9 cellular contexts compared by ENCODE assay signal in genomic region chr3:106172780-106173179, GRCh38.
DNase-seq lines count a peak whose midpoint lies in the region; ATAC-seq lines count a peak whose summit lies in the region.
"Had no signal": no experiment of that assay in that cellular context is flagged by ENCODE, and none has a peak within 500 bp of the region (broad histone marks: within the 10 kb centered on the region; RNA-seq: fewer than 3 reads in every experiment).

No MANE protein-coding gene starts in this region.

- ATAC-seq in GM18907 (IDR thresholded peaks at IDR 0.05; ENCODE audit: unreplicated experiment), result peak; percentile 67
- peak; percentile 57 for ATAC-seq in GM21786 (IDR thresholded peaks at IDR 0.05; ENCODE audit: unreplicated experiment)
- ATAC-seq in HG03521 (IDR thresholded peaks at IDR 0.05; ENCODE audit: unreplicated experiment), result peak; percentile 43
- peak; percentile 51 for ATAC-seq in left colon

- DNase-seq in left colon, result no peak
- no peak for DNase-seq in central memory CD4-positive, alpha-beta T cell
- no peak for DNase-seq in NCI-H187 treated with DMSO at 0.1 percent for 48 hours (lab: John Stamatoyannopoulos, UW)
- DNase-seq in NCI-H2029 treated with DMSO at 0.1 percent for 48 hours (lab: John Stamatoyannopoulos, UW), result no peak
- no peak for DNase-seq in HPDE6-E6E7 (ENCODE audit: extremely low spot score)
- DNase-seq: ovary had no signal

- intact Hi-C loops in left colon (cut with DNase I, micrococcal nuclease), result no loop called here
